ENCODE assay signal across 16 cellular contexts in genomic region chr20:40630723-40631631, GRCh38. TPM values are rescaled to one million over a fixed set of nuclear protein-coding genes. Genes with fewer than 3 reads are reported as not detected.
"Had no signal": no experiment of that assay in that cellular context is flagged by ENCODE, and none has a peak within 500 bp of the region (broad histone marks: within the 10 kb centered on the region; RNA-seq: fewer than 3 reads in every experiment).

No MANE protein-coding gene starts in this region.

- H3K27ac Mint-ChIP-seq: activated naive CD8-positive, alpha-beta T cell treated with anti-CD3 and anti-CD28 coated beads for 36 hours; activated T-helper 1 cell treated with anti-CD3 and anti-CD28 coated beads, Interleukin-12 subunit alpha, Interleukin-12 subunit beta, Interleukin-2, Interleukin-4 antibody, amounts not matched to agents 30 ng/mL and 10 ng/mL and 1 ng/mL, durations not matched to agents 14 hours and 24 hours and 36 hours; naive thymus-derived CD8-positive, alpha-beta T cell; stimulated activated naive B cell treated with anti-CD40 and anti-IgM and Interleukin-4, amounts not matched to agents 10 μg/mL and 1 μg/mL and 100 μg/mL, for 72 hours; T-helper 17 cell had no signal

- H3K36me3 Mint-ChIP-seq: activated naive CD8-positive, alpha-beta T cell treated with anti-CD3 and anti-CD28 coated beads for 36 hours; stimulated activated naive B cell treated with anti-CD40 and anti-IgM and Interleukin-4, amounts not matched to agents 10 μg/mL and 1 μg/mL and 100 μg/mL, for 72 hours had no signal

- H3K27ac ChIP-seq: body of pancreas, coronary artery, gastroesophageal sphincter, neutrophil, transverse colon had no signal

- H3K4me3 ChIP-seq: body of pancreas, coronary artery, gastroesophageal sphincter, transverse colon had no signal

- ATAC-seq: body of pancreas; gastroesophageal sphincter; naive thymus-derived CD8-positive, alpha-beta T cell; stimulated activated naive B cell treated with anti-CD40 and anti-IgM and Interleukin-4, amounts not matched to agents 10 μg/mL and 1 μg/mL and 100 μg/mL, for 72 hours; T-helper 17 cell had no signal

- H3K9me3 ChIP-seq: body of pancreas, neutrophil, transverse colon had no signal

- DNase-seq: activated CD4-positive, alpha-beta T cell treated with anti-CD3 and anti-CD28 coated beads for 4 hours; activated naive CD8-positive, alpha-beta T cell treated with anti-CD3 and anti-CD28 coated beads for 36 hours; amygdala; body of pancreas; effector CD4-positive, alpha-beta T cell; mesenchymal stem cell; naive thymus-derived CD8-positive, alpha-beta T cell; stimulated activated CD4-positive, alpha-beta T cell treated with anti-CD3 and anti-CD28 coated beads, Interleukin-4, amount 100 ng/mL, for 1 hour; stimulated activated naive B cell treated with anti-CD40 and anti-IgM and Interleukin-4, amounts not matched to agents 10 μg/mL and 1 μg/mL and 100 μg/mL, for 72 hours; T-helper 17 cell; transverse colon had no signal

- H3K27me3 ChIP-seq: body of pancreas, gastroesophageal sphincter, transverse colon had no signal

- H3K4me1 Mint-ChIP-seq: activated naive CD8-positive, alpha-beta T cell treated with anti-CD3 and anti-CD28 coated beads for 36 hours; central memory CD8-positive, alpha-beta T cell; naive thymus-derived CD8-positive, alpha-beta T cell; stimulated activated naive B cell treated with anti-CD40 and anti-IgM and Interleukin-4, amounts not matched to agents 10 μg/mL and 1 μg/mL and 100 μg/mL, for 72 hours; T-helper 17 cell had no signal

- H3K27me3 Mint-ChIP-seq: stimulated activated naive B cell treated with anti-CD40 and anti-IgM and Interleukin-4, amounts not matched to agents 10 μg/mL and 1 μg/mL and 100 μg/mL, for 72 hours had no signal

- H3K4me1 ChIP-seq: transverse colon had no signal

- H3K36me3 ChIP-seq: gastroesophageal sphincter, neutrophil, transverse colon had no signal

- H3K4me3 Mint-ChIP-seq: activated naive CD8-positive, alpha-beta T cell treated with anti-CD3 and anti-CD28 coated beads for 36 hours; activated T-helper 1 cell treated with anti-CD3 and anti-CD28 coated beads, Interleukin-12 subunit alpha, Interleukin-12 subunit beta, Interleukin-2, Interleukin-4 antibody, amounts not matched to agents 30 ng/mL and 10 ng/mL and 1 ng/mL, durations not matched to agents 14 hours and 24 hours and 36 hours; central memory CD8-positive, alpha-beta T cell; naive thymus-derived CD8-positive, alpha-beta T cell; stimulated activated naive B cell treated with anti-CD40 and anti-IgM and Interleukin-4, amounts not matched to agents 10 μg/mL and 1 μg/mL and 100 μg/mL, for 72 hours; T-helper 17 cell had no signal

RNA-seq across cellular contexts. Expression of gene MAFB, which starts 58.1 kb away (rescaled TPM):
- total RNA-seq: activated naive CD8-positive, alpha-beta T cell treated with anti-CD3 and anti-CD28 coated beads for 36 hours had no signal
